1 cellular context compared by ENCODE assay signal in the genomic region with DNA sequence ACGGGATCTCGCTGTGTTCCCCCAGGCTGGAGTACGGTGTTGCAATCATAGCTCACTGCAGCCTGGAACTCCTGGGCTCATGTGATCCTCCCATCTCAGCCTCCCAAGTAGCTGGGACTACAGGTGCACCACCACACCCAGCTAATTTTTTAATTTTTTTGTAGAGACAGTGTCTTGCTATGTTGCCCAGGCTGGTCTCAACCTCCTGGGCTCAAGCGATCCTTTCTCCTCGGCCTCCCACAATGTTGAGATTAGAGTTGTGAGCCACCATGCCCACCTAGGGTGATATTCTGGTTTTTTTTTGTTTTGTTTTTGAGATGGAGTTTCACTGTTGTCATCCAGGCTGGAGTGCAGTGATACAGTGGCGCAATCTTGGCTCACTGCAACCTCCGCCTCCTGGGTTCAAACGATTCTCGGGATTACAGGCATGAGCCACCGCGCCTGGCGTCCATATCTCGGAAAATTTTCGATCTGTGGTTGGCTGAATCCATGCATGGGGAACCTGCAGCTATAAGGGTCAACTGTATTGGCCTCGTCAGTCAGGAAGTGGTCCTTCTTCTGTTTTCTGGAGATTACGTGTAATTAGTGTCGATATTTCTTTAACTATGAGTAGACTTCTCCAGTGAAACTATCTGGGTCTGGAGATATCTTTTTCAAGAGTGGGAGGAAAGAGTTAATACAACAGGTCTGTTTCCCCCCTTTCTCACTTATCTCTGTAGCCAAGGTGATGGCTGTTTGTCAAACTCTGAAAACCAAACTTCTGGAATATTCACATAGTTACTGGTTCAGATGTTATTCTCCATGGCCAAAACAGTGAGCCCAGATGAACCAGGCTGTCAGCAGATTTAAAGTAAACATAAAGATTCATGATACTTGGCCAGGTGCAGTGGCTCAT.
TF ChIP-seq lines count a peak whose summit lies in the region.

No MANE protein-coding gene starts in this region.

TF ChIP-seq in K562, 482 proteins besides CTCF, POLR2A, EP300 and RAD21 (continued from another document and continues in another):
- TF ChIP-seq, protein P1, sequence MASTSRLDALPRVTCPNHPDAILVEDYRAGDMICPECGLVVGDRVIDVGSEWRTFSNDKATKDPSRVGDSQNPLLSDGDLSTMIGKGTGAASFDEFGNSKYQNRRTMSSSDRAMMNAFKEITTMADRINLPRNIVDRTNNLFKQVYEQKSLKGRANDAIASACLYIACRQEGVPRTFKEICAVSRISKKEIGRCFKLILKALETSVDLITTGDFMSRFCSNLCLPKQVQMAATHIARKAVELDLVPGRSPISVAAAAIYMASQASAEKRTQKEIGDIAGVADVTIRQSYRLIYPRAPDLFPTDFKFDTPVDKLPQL (IDR thresholded peaks at IDR 0.05; ENCODE audit: extremely low read depth, insufficient read length), result no peak
- TF ChIP-seq NR1H2 (CRISPR knock-in tag; IDR thresholded peaks at IDR 0.05) (no peak), RFX1 (IDR thresholded peaks at IDR 0.05) (peak; percentile 80), ETS2 (tag; IDR thresholded peaks at IDR 0.05; ENCODE audit: borderline replicate concordance, poor library complexity, severe bottlenecking) (no peak), U2AF1 (optimal IDR thresholded peaks at IDR 0.05; ENCODE audit: low read depth, low read length) (no peak), JUND (IDR thresholded peaks at IDR 0.05; ENCODE audit: borderline replicate concordance, low read depth, low read length) (peak; percentile 65), JUND (tag; IDR thresholded peaks at IDR 0.05; ENCODE audit: borderline replicate concordance, low read depth, low read length) (no peak), SMC3 (conservative IDR thresholded peaks at IDR 0.05; ENCODE audit: insufficient read depth, low read depth, low read length) (no peak), U2AF2 (optimal IDR thresholded peaks at IDR 0.05; ENCODE audit: low read depth, low read length) (no peak), JUN (IDR thresholded peaks at IDR 0.05; ENCODE audit: borderline replicate concordance, low read depth, low read length) (no peak), JUN (CRISPR knock-in tag; IDR thresholded peaks at IDR 0.05; ENCODE audit: borderline replicate concordance) (no peak), ZNF644 (tag; IDR thresholded peaks at IDR 0.05; ENCODE audit: low read depth) (no peak), SOX6 (IDR thresholded peaks at IDR 0.05) (peak; percentile 78), SMARCA5 (IDR thresholded peaks at IDR 0.05) (peak; percentile 80; the same call in 1 of the 2 replicates), SNRNP70 (optimal IDR thresholded peaks at IDR 0.05; ENCODE audit: low read depth, low read length) (no peak), EZH2 (IDR thresholded peaks at IDR 0.05; ENCODE audit: borderline replicate concordance, low read depth, low read length) (no peak), ZNF212 (CRISPR knock-in tag; IDR thresholded peaks at IDR 0.05) (no peak), CBX8 (IDR thresholded peaks at IDR 0.05; ENCODE audit: borderline replicate concordance, extremely low read depth, low read depth, low read length, poor library complexity, severe bottlenecking) (no peak), CTBP1 (IDR thresholded peaks at IDR 0.05; ENCODE audit: borderline replicate concordance) (no peak), RBBP5 (IDR thresholded peaks at IDR 0.05; ENCODE audit: borderline replicate concordance, insufficient read depth, low read length, poor library complexity, severe bottlenecking) (no peak), NUFIP1 (IDR thresholded peaks at IDR 0.05; ENCODE audit: partially characterized antibody) (no peak), NCOA6 (IDR thresholded peaks at IDR 0.05) (no peak), RBM25 (IDR thresholded peaks at IDR 0.05; ENCODE audit: low read depth, low read length, severe bottlenecking) (no peak), NCOA4 (IDR thresholded peaks at IDR 0.05; ENCODE audit: partially characterized antibody) (no peak), NFATC3 (IDR thresholded peaks at IDR 0.05) (peak; percentile 95), ZNF311 (CRISPR knock-in tag; IDR thresholded peaks at IDR 0.05) (no peak), ZNF253 (CRISPR knock-in tag; conservative IDR thresholded peaks at IDR 0.05) (no peak), ERF (CRISPR knock-in tag; IDR thresholded peaks at IDR 0.05) (no peak), POLR3G (IDR thresholded peaks at IDR 0.05; ENCODE audit: extremely low read depth, insufficient read length, insufficient replicate concordance) (no peak), THRAP3 (IDR thresholded peaks at IDR 0.05; ENCODE audit: borderline replicate concordance) (no peak), ZNF282 (CRISPR knock-in tag; IDR thresholded peaks at IDR 0.05) (no peak), WHSC1 (IDR thresholded peaks at IDR 0.05; ENCODE audit: low read length) (no peak), SAFB (IDR thresholded peaks at IDR 0.05; ENCODE audit: borderline replicate concordance, low read depth, low read length) (no peak), MTF1 (CRISPR knock-in tag; IDR thresholded peaks at IDR 0.05; ENCODE audit: borderline replicate concordance) (no peak), RBM22 (IDR thresholded peaks at IDR 0.05; ENCODE audit: low read depth, low read length, poor library complexity, severe bottlenecking) (no peak), ZNF444 (CRISPR knock-in tag; IDR thresholded peaks at IDR 0.05) (no peak), ZNF696 (CRISPR knock-in tag; conservative IDR thresholded peaks at IDR 0.05) (no peak), CBX3 (IDR thresholded peaks at IDR 0.05; ENCODE audit: borderline replicate concordance in 1 of 2, low read length in 2 of 2) (0 out of 3 replicates have a peak, but pooled peaks of 1 of the 2 experiments have one; percentile 10), YY1 (IDR thresholded peaks at IDR 0.05; ENCODE audit: borderline replicate concordance in 1 of 3, control insufficient read depth in 1 of 3, extremely low read depth in 1 of 3, insufficient read depth in 3 of 3, insufficient read length in 1 of 3, insufficient replicate concordance in 2 of 3, low read depth in 1 of 3, low read length in 2 of 3) (no peak), NCOA1 (IDR thresholded peaks at IDR 0.05; ENCODE audit: low read depth) (peak; percentile 50; the same call in 1 of the 2 replicates)
- TF ChIP-seq, protein P2, sequence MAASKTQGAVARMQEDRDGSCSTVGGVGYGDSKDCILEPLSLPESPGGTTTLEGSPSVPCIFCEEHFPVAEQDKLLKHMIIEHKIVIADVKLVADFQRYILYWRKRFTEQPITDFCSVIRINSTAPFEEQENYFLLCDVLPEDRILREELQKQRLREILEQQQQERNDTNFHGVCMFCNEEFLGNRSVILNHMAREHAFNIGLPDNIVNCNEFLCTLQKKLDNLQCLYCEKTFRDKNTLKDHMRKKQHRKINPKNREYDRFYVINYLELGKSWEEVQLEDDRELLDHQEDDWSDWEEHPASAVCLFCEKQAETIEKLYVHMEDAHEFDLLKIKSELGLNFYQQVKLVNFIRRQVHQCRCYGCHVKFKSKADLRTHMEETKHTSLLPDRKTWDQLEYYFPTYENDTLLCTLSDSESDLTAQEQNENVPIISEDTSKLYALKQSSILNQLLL (CRISPR knock-in tag; IDR thresholded peaks at IDR 0.05; ENCODE audit: borderline replicate concordance), result no peak
- TF ChIP-seq, protein P3, sequence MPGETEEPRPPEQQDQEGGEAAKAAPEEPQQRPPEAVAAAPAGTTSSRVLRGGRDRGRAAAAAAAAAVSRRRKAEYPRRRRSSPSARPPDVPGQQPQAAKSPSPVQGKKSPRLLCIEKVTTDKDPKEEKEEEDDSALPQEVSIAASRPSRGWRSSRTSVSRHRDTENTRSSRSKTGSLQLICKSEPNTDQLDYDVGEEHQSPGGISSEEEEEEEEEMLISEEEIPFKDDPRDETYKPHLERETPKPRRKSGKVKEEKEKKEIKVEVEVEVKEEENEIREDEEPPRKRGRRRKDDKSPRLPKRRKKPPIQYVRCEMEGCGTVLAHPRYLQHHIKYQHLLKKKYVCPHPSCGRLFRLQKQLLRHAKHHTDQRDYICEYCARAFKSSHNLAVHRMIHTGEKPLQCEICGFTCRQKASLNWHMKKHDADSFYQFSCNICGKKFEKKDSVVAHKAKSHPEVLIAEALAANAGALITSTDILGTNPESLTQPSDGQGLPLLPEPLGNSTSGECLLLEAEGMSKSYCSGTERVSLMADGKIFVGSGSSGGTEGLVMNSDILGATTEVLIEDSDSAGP (CRISPR knock-in tag; IDR thresholded peaks at IDR 0.05), result no peak
- TF ChIP-seq, protein P4, sequence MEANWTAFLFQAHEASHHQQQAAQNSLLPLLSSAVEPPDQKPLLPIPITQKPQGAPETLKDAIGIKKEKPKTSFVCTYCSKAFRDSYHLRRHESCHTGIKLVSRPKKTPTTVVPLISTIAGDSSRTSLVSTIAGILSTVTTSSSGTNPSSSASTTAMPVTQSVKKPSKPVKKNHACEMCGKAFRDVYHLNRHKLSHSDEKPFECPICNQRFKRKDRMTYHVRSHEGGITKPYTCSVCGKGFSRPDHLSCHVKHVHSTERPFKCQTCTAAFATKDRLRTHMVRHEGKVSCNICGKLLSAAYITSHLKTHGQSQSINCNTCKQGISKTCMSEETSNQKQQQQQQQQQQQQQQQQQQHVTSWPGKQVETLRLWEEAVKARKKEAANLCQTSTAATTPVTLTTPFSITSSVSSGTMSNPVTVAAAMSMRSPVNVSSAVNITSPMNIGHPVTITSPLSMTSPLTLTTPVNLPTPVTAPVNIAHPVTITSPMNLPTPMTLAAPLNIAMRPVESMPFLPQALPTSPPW (CRISPR knock-in tag; IDR thresholded peaks at IDR 0.05), result peak; percentile 61
- TF ChIP-seq, protein P5, sequence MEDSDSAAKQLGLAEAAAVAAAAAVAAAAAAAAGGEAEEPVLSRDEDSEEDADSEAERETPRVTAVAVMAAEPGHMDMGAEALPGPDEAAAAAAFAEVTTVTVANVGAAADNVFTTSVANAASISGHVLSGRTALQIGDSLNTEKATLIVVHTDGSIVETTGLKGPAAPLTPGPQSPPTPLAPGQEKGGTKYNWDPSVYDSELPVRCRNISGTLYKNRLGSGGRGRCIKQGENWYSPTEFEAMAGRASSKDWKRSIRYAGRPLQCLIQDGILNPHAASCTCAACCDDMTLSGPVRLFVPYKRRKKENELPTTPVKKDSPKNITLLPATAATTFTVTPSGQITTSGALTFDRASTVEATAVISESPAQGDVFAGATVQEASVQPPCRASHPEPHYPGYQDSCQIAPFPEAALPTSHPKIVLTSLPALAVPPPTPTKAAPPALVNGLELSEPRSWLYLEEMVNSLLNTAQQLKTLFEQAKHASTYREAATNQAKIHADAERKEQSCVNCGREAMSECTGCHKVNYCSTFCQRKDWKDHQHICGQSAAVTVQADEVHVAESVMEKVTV (CRISPR knock-in tag; IDR thresholded peaks at IDR 0.05), result no peak
- TF ChIP-seq, protein P6, sequence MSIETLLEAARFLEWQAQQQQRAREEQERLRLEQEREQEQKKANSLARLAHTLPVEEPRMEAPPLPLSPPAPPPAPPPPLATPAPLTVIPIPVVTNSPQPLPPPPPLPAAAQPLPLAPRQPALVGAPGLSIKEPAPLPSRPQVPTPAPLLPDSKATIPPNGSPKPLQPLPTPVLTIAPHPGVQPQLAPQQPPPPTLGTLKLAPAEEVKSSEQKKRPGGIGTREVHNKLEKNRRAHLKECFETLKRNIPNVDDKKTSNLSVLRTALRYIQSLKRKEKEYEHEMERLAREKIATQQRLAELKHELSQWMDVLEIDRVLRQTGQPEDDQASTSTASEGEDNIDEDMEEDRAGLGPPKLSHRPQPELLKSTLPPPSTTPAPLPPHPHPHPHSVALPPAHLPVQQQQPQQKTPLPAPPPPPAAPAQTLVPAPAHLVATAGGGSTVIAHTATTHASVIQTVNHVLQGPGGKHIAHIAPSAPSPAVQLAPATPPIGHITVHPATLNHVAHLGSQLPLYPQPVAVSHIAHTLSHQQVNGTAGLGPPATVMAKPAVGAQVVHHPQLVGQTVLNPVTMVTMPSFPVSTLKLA (conservative IDR thresholded peaks at IDR 0.05), result peak in 1 of 2 experiments; percentile 54; a peak in 1 of 4 replicates
- TF ChIP-seq, protein P7, sequence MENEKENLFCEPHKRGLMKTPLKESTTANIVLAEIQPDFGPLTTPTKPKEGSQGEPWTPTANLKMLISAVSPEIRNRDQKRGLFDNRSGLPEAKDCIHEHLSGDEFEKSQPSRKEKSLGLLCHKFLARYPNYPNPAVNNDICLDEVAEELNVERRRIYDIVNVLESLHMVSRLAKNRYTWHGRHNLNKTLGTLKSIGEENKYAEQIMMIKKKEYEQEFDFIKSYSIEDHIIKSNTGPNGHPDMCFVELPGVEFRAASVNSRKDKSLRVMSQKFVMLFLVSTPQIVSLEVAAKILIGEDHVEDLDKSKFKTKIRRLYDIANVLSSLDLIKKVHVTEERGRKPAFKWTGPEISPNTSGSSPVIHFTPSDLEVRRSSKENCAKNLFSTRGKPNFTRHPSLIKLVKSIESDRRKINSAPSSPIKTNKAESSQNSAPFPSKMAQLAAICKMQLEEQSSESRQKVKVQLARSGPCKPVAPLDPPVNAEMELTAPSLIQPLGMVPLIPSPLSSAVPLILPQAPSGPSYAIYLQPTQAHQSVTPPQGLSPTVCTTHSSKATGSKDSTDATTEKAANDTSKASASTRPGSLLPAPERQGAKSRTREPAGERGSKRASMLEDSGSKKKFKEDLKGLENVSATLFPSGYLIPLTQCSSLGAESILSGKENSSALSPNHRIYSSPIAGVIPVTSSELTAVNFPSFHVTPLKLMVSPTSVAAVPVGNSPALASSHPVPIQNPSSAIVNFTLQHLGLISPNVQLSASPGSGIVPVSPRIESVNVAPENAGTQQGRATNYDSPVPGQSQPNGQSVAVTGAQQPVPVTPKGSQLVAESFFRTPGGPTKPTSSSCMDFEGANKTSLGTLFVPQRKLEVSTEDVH (IDR thresholded peaks at IDR 0.05; ENCODE audit: low read depth, partially characterized antibody), result no peak
- TF ChIP-seq, protein P8, sequence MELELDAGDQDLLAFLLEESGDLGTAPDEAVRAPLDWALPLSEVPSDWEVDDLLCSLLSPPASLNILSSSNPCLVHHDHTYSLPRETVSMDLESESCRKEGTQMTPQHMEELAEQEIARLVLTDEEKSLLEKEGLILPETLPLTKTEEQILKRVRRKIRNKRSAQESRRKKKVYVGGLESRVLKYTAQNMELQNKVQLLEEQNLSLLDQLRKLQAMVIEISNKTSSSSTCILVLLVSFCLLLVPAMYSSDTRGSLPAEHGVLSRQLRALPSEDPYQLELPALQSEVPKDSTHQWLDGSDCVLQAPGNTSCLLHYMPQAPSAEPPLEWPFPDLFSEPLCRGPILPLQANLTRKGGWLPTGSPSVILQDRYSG (tag; conservative IDR thresholded peaks at IDR 0.05; ENCODE audit: low read depth), result no peak
